ENCODE assay signal across 19 cellular contexts in the genomic region with DNA sequence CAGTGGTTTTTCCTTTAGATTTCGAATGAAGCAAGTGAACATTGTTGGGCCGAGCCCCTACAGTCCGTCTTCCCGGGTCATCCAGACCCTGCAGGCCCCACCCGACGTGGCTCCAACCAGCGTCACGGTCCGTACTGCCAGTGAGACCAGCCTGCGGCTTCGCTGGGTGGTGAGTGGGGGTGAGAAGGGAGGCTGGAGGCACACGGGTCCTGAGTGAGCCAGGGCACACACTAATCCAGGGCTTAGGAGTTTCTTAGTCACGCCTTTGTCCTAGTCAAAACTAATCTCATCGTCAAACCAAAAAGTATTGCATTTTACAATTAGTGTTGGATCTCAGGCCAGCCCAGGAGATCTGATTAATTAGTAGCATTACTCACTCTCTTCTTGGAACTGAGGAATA.
DNase-seq lines count a peak whose midpoint lies in the region; ATAC-seq and TF ChIP-seq lines count a peak whose summit lies in the region.
"Had no signal": no experiment of that assay in that cellular context is flagged by ENCODE, and none has a peak within 500 bp of the region (broad histone marks: within the 10 kb centered on the region; RNA-seq: fewer than 3 reads in every experiment).

No MANE protein-coding gene starts in this region.

- H3K4me1 ChIP-seq in spleen, result no peaks in the 10 kb centered on the region

- intact Hi-C loops in posterior vena cava (cut with DNase I), result no loop called here
- intact Hi-C loops in spleen (cut with DNase I; ENCODE audit: low total_unique reads), result no loop called here

- no peak for TF ChIP-seq CTCF in WERI-Rb-1 (IDR thresholded peaks at IDR 0.05; ENCODE audit: low read depth, low read length)
- no peak for TF ChIP-seq CTCF in spleen (IDR thresholded peaks at IDR 0.05 in 8 of 11, conservative IDR thresholded peaks at IDR 0.05 in 3 of 11)

- 93 to 96% (median 95%) methylated on average over 14 of the region's 14 CpGs for WGBS in spleen, 5 donors

- H3K9me3 ChIP-seq in WERI-Rb-1 (ENCODE audit: severe bottlenecking), result no peaks in the 10 kb centered on the region
- H3K9me3 ChIP-seq in spleen, result no peaks in the 10 kb centered on the region

- H3K4me3 ChIP-seq in WERI-Rb-1 (ENCODE audit: low read depth, low read length), result no peak overlapping the region
- no peak overlapping the region for H3K4me3 ChIP-seq in spleen
- H3K4me3 ChIP-seq: BLaER1 treated with 17β-estradiol and CSF1 and Interleukin-3, amounts not matched to agents 10 nM and 100 nM; GM12878 had no signal

- TF ChIP-seq POLR2A in spleen (IDR thresholded peaks at IDR 0.05), result no peak

- H3K27me3 ChIP-seq in WERI-Rb-1 (ENCODE audit: insufficient read depth, low read depth, severe bottlenecking), result no peaks in the 10 kb centered on the region
- H3K27me3 ChIP-seq in spleen (replicated peaks in 1 of 7), result no peaks in the 10 kb centered on the region
- H3K27me3 ChIP-seq: BLaER1 treated with 17β-estradiol and CSF1 and Interleukin-3, amounts not matched to agents 10 nM and 100 nM had no signal

- H3K27ac ChIP-seq in WERI-Rb-1 (no peak overlapping the region), spleen (no peak overlapping the region)
- H3K27ac ChIP-seq: BLaER1 treated with 17β-estradiol and CSF1 and Interleukin-3, amounts not matched to agents 10 nM and 100 nM; HL-60 had no signal

- peaks cover 14% of the 10 kb centered on the region for H3K36me3 ChIP-seq in WERI-Rb-1
- peaks cover 0 to 34% (median 5%) of the 10 kb centered on the region in 6 donors for H3K36me3 ChIP-seq in spleen

- ATAC-seq in GM19395 (IDR thresholded peaks at IDR 0.05; ENCODE audit: unreplicated experiment), result no peak
- ATAC-seq in GM21367 (IDR thresholded peaks at IDR 0.05; ENCODE audit: unreplicated experiment), result no peak
- ATAC-seq: CD8-positive, alpha-beta T cell; GM12878; HCT116 had no signal

- peak; percentile 17 for DNase-seq in WERI-Rb-1
- peak; percentile 33 for DNase-seq in islet precursor cell
- peak; percentile 58 for DNase-seq in posterior vena cava (ENCODE audit: low spot score)
- peak; percentile 61 for DNase-seq in spleen
- no peak for DNase-seq in NCI-H345 (lab: John Stamatoyannopoulos, UW)
- DNase-seq in NCI-H187 (lab: John Stamatoyannopoulos, UW), result no peak
- DNase-seq: 8988T; Calu3; CD8-positive, alpha-beta T cell; DMS79 treated with DMSO at 0.1 percent for 48 hours; GOT3; H7; HFFc6 had no signal

Comparison
In these comparisons a context has a peak if more than half of its experiments do, and no peak if none do; other contexts are left out.
1. DNase-seq: peak in WERI-Rb-1 (single experiment), islet precursor cell (single experiment), posterior vena cava (single experiment) and spleen (single experiment); none in NCI-H345 (single experiment) and NCI-H187 (0 of 2).